22 cellular contexts compared by ENCODE assay signal in the genomic region with DNA sequence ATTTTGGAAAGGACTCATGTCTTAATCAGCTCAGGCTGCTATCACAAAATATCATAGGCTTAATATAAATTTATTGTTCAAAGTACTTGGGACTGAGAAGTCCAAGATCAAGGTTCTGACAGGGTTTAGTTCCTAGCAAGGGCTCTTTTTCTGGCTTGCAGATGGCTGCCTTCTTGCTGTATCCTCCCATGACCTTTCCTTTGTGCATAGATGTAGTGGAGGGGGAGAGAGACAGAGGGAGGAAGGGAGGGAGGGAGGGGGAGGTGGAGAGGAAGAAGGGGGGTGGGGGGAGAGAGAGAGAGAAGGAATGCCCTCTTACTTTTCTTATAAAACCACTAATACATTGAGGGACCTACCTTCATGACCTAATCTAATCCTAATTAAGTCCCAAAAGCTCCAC.
DNase-seq lines count a peak whose midpoint lies in the region; ATAC-seq and TF ChIP-seq lines count a peak whose summit lies in the region.
"Had no signal": no experiment of that assay in that cellular context is flagged by ENCODE, and none has a peak within 500 bp of the region (broad histone marks: within the 10 kb centered on the region; RNA-seq: fewer than 3 reads in every experiment).

No MANE protein-coding gene starts in this region.

- H3K4me3 ChIP-seq in WERI-Rb-1 (ENCODE audit: low read depth, low read length) (no peak overlapping the region), fibroblast of pulmonary artery (replicated peaks; ENCODE audit: low read depth, low read length) (no peak overlapping the region), brain microvascular endothelial cell (ENCODE audit: low read depth, low read length) (no peak overlapping the region), smooth muscle cell (no peak overlapping the region)
- H3K4me3 ChIP-seq: SJCRH30, thoracic aorta had no signal

- H3K9me3 ChIP-seq in WERI-Rb-1 (ENCODE audit: severe bottlenecking) (peaks cover 6% of the 10 kb centered on the region), smooth muscle cell (replicated peaks; ENCODE audit: low read depth) (peaks cover 6% of the 10 kb centered on the region)
- H3K9me3 ChIP-seq: SJCRH30, thoracic aorta had no signal

- no peak overlapping the region for H3K4me2 ChIP-seq in smooth muscle cell

- H3F3A ChIP-seq in smooth muscle cell (ENCODE audit: low read depth), result no peaks in the 10 kb centered on the region

- no peaks in the 10 kb centered on the region for H3K79me2 ChIP-seq in smooth muscle cell (ENCODE audit: low read depth)

- H3K27me3 ChIP-seq in WERI-Rb-1 (ENCODE audit: insufficient read depth, low read depth, severe bottlenecking) (no peaks in the 10 kb centered on the region), brain microvascular endothelial cell (replicated peaks) (no peaks in the 10 kb centered on the region), smooth muscle cell (ENCODE audit: low read depth) (no peaks in the 10 kb centered on the region)
- H3K27me3 ChIP-seq: SJCRH30 had no signal

- ATAC-seq in GM19324 (IDR thresholded peaks at IDR 0.05; ENCODE audit: low FRiP score, unreplicated experiment) (no peak), HG02981 (IDR thresholded peaks at IDR 0.05; ENCODE audit: unreplicated experiment) (no peak)
- ATAC-seq: naive thymus-derived CD4-positive, alpha-beta T cell had no signal

- TF ChIP-seq CTCF in WERI-Rb-1 (IDR thresholded peaks at IDR 0.05; ENCODE audit: low read depth, low read length) (no peak), fibroblast of pulmonary artery (IDR thresholded peaks at IDR 0.05; ENCODE audit: low read length, missing control alignments) (no peak), brain microvascular endothelial cell (IDR thresholded peaks at IDR 0.05; ENCODE audit: low read depth, low read length, missing control alignments) (no peak), smooth muscle cell (IDR thresholded peaks at IDR 0.05; ENCODE audit: borderline replicate concordance, insufficient read depth, poor library complexity, severe bottlenecking) (no peak)

- H3K4me1 ChIP-seq in smooth muscle cell (ENCODE audit: low read depth), result peaks cover 9% of the 10 kb centered on the region
- H3K4me1 ChIP-seq: SJCRH30 had no signal

- no peak overlapping the region for H3K9ac ChIP-seq in smooth muscle cell (ENCODE audit: low read depth)

- peak overlapping the region; percentile 38 for H3K27ac ChIP-seq in WERI-Rb-1
- H3K27ac ChIP-seq in brain microvascular endothelial cell, result no peak overlapping the region
- H3K27ac ChIP-seq in smooth muscle cell (ENCODE audit: low read depth), result no peak overlapping the region
- H3K27ac ChIP-seq: SJCRH30, thoracic aorta had no signal

- no peaks in the 10 kb centered on the region for H4K20me1 ChIP-seq in smooth muscle cell (ENCODE audit: low read depth)

- DNase-seq in NCI-H446 (lab: John Stamatoyannopoulos, UW) (peak; percentile 70 to 72), NCI-H446 treated with DMSO at 0.1 percent for 48 hours (lab: John Stamatoyannopoulos, UW) (no peak), WERI-Rb-1 (peak; percentile 15), fibroblast of pulmonary artery (ENCODE audit: low read depth) (peak; percentile 29), brain microvascular endothelial cell (no peak), smooth muscle cell (lab: John Stamatoyannopoulos, UW; ENCODE audit: unreplicated experiment) (no peak)
- DNase-seq: 8988T; activated CD4-positive, alpha-beta T cell treated with anti-CD3 and anti-CD28 coated beads, Interleukin-2, amount 50 U/mL, for 48 hours; activated naive CD4-positive, alpha-beta T cell treated with anti-CD3 and anti-CD28 coated beads, Interleukin-2, amount 50 U/mL, for 16 hours; anterior cingulate cortex; DMS79 treated with DMSO at 0.1 percent for 48 hours; islet precursor cell; midbrain; MV-4-11; naive thymus-derived CD4-positive, alpha-beta T cell; NCI-H146; NCI-H526; SJCRH30; T-helper 1 cell had no signal

- H3K36me3 ChIP-seq in WERI-Rb-1, result no peaks in the 10 kb centered on the region
- H3K36me3 ChIP-seq in brain microvascular endothelial cell (replicated peaks), result no peaks in the 10 kb centered on the region
- no peaks in the 10 kb centered on the region for H3K36me3 ChIP-seq in smooth muscle cell (ENCODE audit: low read depth)
- H3K36me3 ChIP-seq: SJCRH30, thoracic aorta had no signal

- H2AFZ ChIP-seq in smooth muscle cell (ENCODE audit: low read depth), result no peak overlapping the region

- in situ Hi-C loops in brain microvascular endothelial cell (cut with HindIII; ENCODE audit: low pct_ligation_motif_present, low sequenced_read_pairs), result no loop called here

Comparison
In these comparisons a context has a peak if more than half of its experiments do, and no peak if none do; other contexts are left out.
1. DNase-seq: peak in NCI-H446 (2 of 2), WERI-Rb-1 (single experiment) and fibroblast of pulmonary artery (single experiment); none in NCI-H446 treated with DMSO at 0.1 percent for 48 hours (single experiment), brain microvascular endothelial cell (single experiment) and smooth muscle cell (single experiment).